In the genomic region with DNA sequence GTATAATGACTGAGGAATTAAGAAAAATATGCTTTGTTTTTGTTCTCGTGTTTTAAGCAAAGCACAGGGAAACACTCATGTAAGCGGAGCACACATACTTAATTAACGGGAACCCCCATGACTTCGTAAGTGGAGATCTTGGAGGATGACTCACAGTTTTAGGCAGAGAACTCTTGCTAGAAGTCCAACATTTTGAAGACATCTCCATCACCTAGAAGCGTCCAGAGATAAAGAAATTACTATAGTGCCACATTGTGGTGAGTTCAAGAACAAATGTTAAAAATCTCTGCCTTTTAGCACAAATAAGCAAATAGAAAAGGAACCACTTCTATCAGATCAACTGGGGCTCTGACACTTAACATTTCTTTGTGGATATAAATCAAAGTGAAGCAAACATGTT, we compare ENCODE assay signal across 8 cellular contexts.
A peak's percentile ranks its signal among the peaks of the same experiment; 100 is the strongest.
DNase-seq lines count a peak whose midpoint lies in the region; ATAC-seq and TF ChIP-seq lines count a peak whose summit lies in the region.

No MANE protein-coding gene starts in this region.

- no peaks in the 10 kb centered on the region for H3F3A ChIP-seq in PC-3 (ENCODE audit: low read length, unreplicated experiment)

- POLR2A ChIA-PET in PC-3 (lab: Charles Lee; ENCODE audit: unreplicated experiment), result no interaction called here

- peaks cover 6% of the 10 kb centered on the region for H3K4me1 ChIP-seq in PC-3 (ENCODE audit: insufficient read depth, low read length)
- H3K4me1 ChIP-seq in iPS DF 6.9 (ENCODE audit: control insufficient read depth, insufficient read depth, low read length), result no peaks in the 10 kb centered on the region
- H3K4me1 ChIP-seq in left ventricle myocardium inferior, result no peaks in the 10 kb centered on the region

- no peak overlapping the region for H2AFZ ChIP-seq in PC-3 (ENCODE audit: low read length)

- H3K27ac ChIP-seq in C4-2B, result no peak overlapping the region
- H3K27ac ChIP-seq in PC-3 (ENCODE audit: low read length), result no peak overlapping the region
- H3K27ac ChIP-seq in iPS DF 6.9 (ENCODE audit: low read length), result no peak overlapping the region
- H3K27ac ChIP-seq in left ventricle myocardium inferior (replicated peaks), result no peak overlapping the region

- H3K4me2 ChIP-seq in PC-3 (ENCODE audit: low read length), result peak overlapping the region; percentile 59

- WGBS in iPS DF 6.9 (ENCODE audit: insufficient coverage, insufficient read length), result no CpG with 5 or more reads among the region's 5 CpGs

- H3K79me2 ChIP-seq in PC-3 (ENCODE audit: low read length), result no peaks in the 10 kb centered on the region

- ATAC-seq in GM21786 (IDR thresholded peaks at IDR 0.05; ENCODE audit: unreplicated experiment) (peak; percentile 80), PC-3 (peak; percentile 93), HG02840 (IDR thresholded peaks at IDR 0.05; ENCODE audit: low FRiP score, unreplicated experiment) (no peak)

- H3K9ac ChIP-seq in PC-3 (ENCODE audit: low read length), result 0 out of 2 replicates have a peak overlapping the region, but pooled peaks have one; percentile 3

- H4K20me1 ChIP-seq in PC-3 (ENCODE audit: low read length), result no peaks in the 10 kb centered on the region

- intact Hi-C loops in PC-3 (cut with micrococcal nuclease), result loop anchor here (1.0 to 5.0 kb wide), 9 partner anchors 44 to 900 kb away; no protein-coding TSS in a partner anchor
- intact Hi-C loops in left ventricle myocardium inferior (cut with micrococcal nuclease), result no loop called here

- CTCF ChIA-PET in PC-3 (lab: Charles Lee), result no interaction called here

- H3K36me3 ChIP-seq in PC-3 (ENCODE audit: low read depth, low read length), result no peaks in the 10 kb centered on the region
- H3K36me3 ChIP-seq in iPS DF 6.9 (ENCODE audit: control insufficient read depth, insufficient read depth, low read length), result no peaks in the 10 kb centered on the region
- H3K36me3 ChIP-seq in left ventricle myocardium inferior, result no peaks in the 10 kb centered on the region

- peak; percentile 80 for DNase-seq in PC-3
- DNase-seq in iPS DF 6.9 (ENCODE audit: low read depth, low spot score), result peak; percentile 4
- no peak for DNase-seq in GF-D8 (lab: John Stamatoyannopoulos, UW)
- DNase-seq in left ventricle myocardium inferior, result no peak
- no peak for DNase-seq in DMS114 treated with DMSO at 0.1 percent for 48 hours (lab: John Stamatoyannopoulos, UW; ENCODE audit: unreplicated experiment)

- no peaks in the 10 kb centered on the region for H3K9me2 ChIP-seq in PC-3 (replicated peaks; ENCODE audit: low read length)

- H3K27me3 ChIP-seq in PC-3 (ENCODE audit: low read length) (no peaks in the 10 kb centered on the region), iPS DF 6.9 (ENCODE audit: control insufficient read depth, insufficient read depth, low read length) (no peaks in the 10 kb centered on the region), left ventricle myocardium inferior (ENCODE audit: low read depth) (no peaks in the 10 kb centered on the region)

- H3K4me3 ChIP-seq in PC-3 (ENCODE audit: low read length), result 0 out of 2 replicates have a peak overlapping the region, but pooled peaks have one; percentile 5
- H3K4me3 ChIP-seq in iPS DF 6.9 (ENCODE audit: low read length), result no peak overlapping the region
- H3K4me3 ChIP-seq in left ventricle myocardium inferior, result no peak overlapping the region

- H3K9me3 ChIP-seq in PC-3 (ENCODE audit: low read length) (no peaks in the 10 kb centered on the region), iPS DF 6.9 (ENCODE audit: control insufficient read depth, insufficient read depth, low read length) (no peaks in the 10 kb centered on the region), left ventricle myocardium inferior (replicated peaks) (no peaks in the 10 kb centered on the region)

- TF ChIP-seq CTCF in C4-2B (conservative IDR thresholded peaks at IDR 0.05), result peak; percentile 63
- TF ChIP-seq CTCF in PC-3 (conservative IDR thresholded peaks at IDR 0.05; ENCODE audit: low read depth, low read length), result peak; percentile 65
- no peak for TF ChIP-seq CTCF in left ventricle myocardium inferior (IDR thresholded peaks at IDR 0.05; ENCODE audit: borderline replicate concordance)

- BruUV-seq in PC-3 (replicated peaks; lab: Mats Ljungman, UMichigan), result no TSS peak

Comparison
In these comparisons a context has a peak if more than half of its experiments do, and no peak if none do; other contexts are left out.
1. DNase-seq: peak in PC-3 (single experiment) and iPS DF 6.9 (single experiment); none in GF-D8 (single experiment), left ventricle myocardium inferior (single experiment) and DMS114 treated with DMSO at 0.1 percent for 48 hours (single experiment).